In the genomic region with DNA sequence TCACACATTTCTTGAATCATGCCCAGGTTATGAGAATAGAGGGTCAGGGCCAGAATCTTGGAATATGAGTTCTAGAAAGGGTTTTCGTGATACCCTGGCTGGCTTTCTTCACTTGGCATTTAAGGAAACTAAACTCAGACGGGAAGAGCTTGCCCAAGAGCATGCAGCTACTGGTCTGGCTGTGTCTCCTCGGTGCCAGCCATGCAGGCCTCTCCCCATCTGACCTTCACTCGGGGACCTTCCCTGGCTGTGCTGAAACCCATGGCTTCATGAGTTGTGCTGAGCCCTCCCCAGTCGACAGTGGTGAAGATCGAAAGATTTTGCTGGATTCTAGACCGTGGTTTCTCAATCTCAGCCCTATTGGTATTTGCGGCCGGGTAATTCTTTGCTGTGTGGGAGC, we compare ENCODE assay signal across 1 cellular context.
TF ChIP-seq lines count a peak whose summit lies in the region.

No MANE protein-coding gene starts in this region.

TF ChIP-seq in IMR-90, 13 proteins besides CTCF, POLR2A, EP300 and RAD21 (continued from another document):
- TF ChIP-seq, protein P1, sequence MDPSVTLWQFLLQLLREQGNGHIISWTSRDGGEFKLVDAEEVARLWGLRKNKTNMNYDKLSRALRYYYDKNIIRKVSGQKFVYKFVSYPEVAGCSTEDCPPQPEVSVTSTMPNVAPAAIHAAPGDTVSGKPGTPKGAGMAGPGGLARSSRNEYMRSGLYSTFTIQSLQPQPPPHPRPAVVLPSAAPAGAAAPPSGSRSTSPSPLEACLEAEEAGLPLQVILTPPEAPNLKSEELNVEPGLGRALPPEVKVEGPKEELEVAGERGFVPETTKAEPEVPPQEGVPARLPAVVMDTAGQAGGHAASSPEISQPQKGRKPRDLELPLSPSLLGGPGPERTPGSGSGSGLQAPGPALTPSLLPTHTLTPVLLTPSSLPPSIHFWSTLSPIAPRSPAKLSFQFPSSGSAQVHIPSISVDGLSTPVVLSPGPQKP (IDR thresholded peaks at IDR 0.05; ENCODE audit: borderline replicate concordance, low read depth, low read length), result no peak
- TF ChIP-seq MAFK (IDR thresholded peaks at IDR 0.05; ENCODE audit: low read depth, low read length) (no peak), CHD1 (IDR thresholded peaks at IDR 0.05; ENCODE audit: low read depth, low read length) (no peak)
